In genomic region chr6:38525888-38526287, GRCh38 we compare ENCODE assay signal across 7 cellular contexts.
"Had no signal": no experiment of that assay in that cellular context is flagged by ENCODE, and none has a peak within 500 bp of the region (broad histone marks: within the 10 kb centered on the region; RNA-seq: fewer than 3 reads in every experiment).

No MANE protein-coding gene starts in this region.

- H3K27me3 Mint-ChIP-seq: IgD-negative memory B cell had no signal

- H3K4me3 Mint-ChIP-seq: H9 had no signal

- H3K27ac ChIP-seq: GM23248, HL-60, KMS-11 had no signal

- H3K4me3 ChIP-seq: GM23248 had no signal

- H3K4me2 ChIP-seq: KMS-11 had no signal

- DNase-seq: GM23248, H9, KBM-7 had no signal

- H3K9ac ChIP-seq: GM23248, KMS-11 had no signal

- ATAC-seq: HepG2 had no signal

- H2AFZ ChIP-seq: GM23248 had no signal
